ENCODE assay signal across 1 cellular context in genomic region chr4:84496356-84497219, GRCh38.
TF ChIP-seq lines count a peak whose summit lies in the region.

No MANE protein-coding gene starts in this region.

TF ChIP-seq in SK-N-SH, 30 proteins besides CTCF, POLR2A, EP300 and RAD21 (continued from another document):
- TF ChIP-seq REST (IDR thresholded peaks at IDR 0.05; ENCODE audit: low read depth, low read length) (no peak), ZBTB33 (IDR thresholded peaks at IDR 0.05; ENCODE audit: borderline replicate concordance, low read depth) (no peak), CHD2 (IDR thresholded peaks at IDR 0.05; ENCODE audit: low read length, partially characterized antibody) (no peak), ELF1 (IDR thresholded peaks at IDR 0.05) (no peak), TEAD4 (IDR thresholded peaks at IDR 0.05; ENCODE audit: borderline replicate concordance, insufficient read depth) (no peak)
TF ChIP-seq in SK-N-SH: peak in this region for 0.
